Comparison of ENCODE assay signal across 12 cellular contexts in genomic region chr6:24517659-24518538, GRCh38. TPM values are rescaled to one million over a fixed set of nuclear protein-coding genes. Genes with fewer than 3 reads are reported as not detected.
DNase-seq lines count a peak whose midpoint lies in the region; ATAC-seq and TF ChIP-seq lines count a peak whose summit lies in the region.
"Had no signal": no experiment of that assay in that cellular context is flagged by ENCODE, and none has a peak within 500 bp of the region (broad histone marks: within the 10 kb centered on the region; RNA-seq: fewer than 3 reads in every experiment).

No MANE protein-coding gene starts in this region.

- no peak overlapping the region for H4K8ac ChIP-seq in IMR-90 (ENCODE audit: low read depth in 2 of 2, low read length in 2 of 2)

- TF ChIP-seq CTCF in IMR-90 (conservative IDR thresholded peaks at IDR 0.05; ENCODE audit: low read depth, low read length): no peak

- H2BK15ac ChIP-seq in IMR-90 (ENCODE audit: low read depth, low read length): no peak overlapping the region

- no peak for TF ChIP-seq RAD21 in IMR-90 (IDR thresholded peaks at IDR 0.05; ENCODE audit: low read length)

- H3K4me3 Mint-ChIP-seq in activated naive CD4-positive, alpha-beta T cell treated with anti-CD3 and anti-CD28 coated beads, Interleukin-2, amount 50 U/mL, for 24 hours: no peak overlapping the region
- no peak overlapping the region for H3K4me3 Mint-ChIP-seq in activated naive CD4-positive, alpha-beta T cell treated with anti-CD3 and anti-CD28 coated beads, Interleukin-2, amount 10 ng/mL, durations not matched to agents 7 days and 5 days
- H3K4me3 Mint-ChIP-seq in stimulated activated naive B cell treated with anti-CD40 and anti-IgM and Interleukin-4, amounts not matched to agents 10 μg/mL and 1 μg/mL and 100 μg/mL, for 72 hours: peak overlapping the region; percentile 72 to 80

- BruUV-seq in IMR-90 (replicated peaks; lab: Mats Ljungman, UMichigan): no TSS peak

- no peak overlapping the region for H2BK120ac ChIP-seq in IMR-90 (ENCODE audit: low read depth, low read length)

- 40% methylated on average over 1 of the region's 4 CpGs; no CpG with 5 or more reads in 1 of the 2 experiments for WGBS in IMR-90 (ENCODE audit: extremely low coverage in 2 of 2, insufficient read length in 1 of 2), 2 experiments

- H2BK20ac ChIP-seq in IMR-90 (ENCODE audit: low read depth, low read length): no peak overlapping the region

- no peak overlapping the region for H3K4ac ChIP-seq in IMR-90 (ENCODE audit: low read depth, low read length)

- no peaks in the 10 kb centered on the region for H3K36me3 ChIP-seq in IMR-90 (ENCODE audit: control insufficient read depth, insufficient read depth, low read length)

- dilution Hi-C loops in IMR-90 (cut with HindIII; ENCODE audit: low sequenced_read_pairs, unreplicated experiment): no loop called here

- peak overlapping the region; percentile 23 for H3K27ac Mint-ChIP-seq in activated naive CD4-positive, alpha-beta T cell treated with anti-CD3 and anti-CD28 coated beads, Interleukin-2, amount 50 U/mL, for 24 hours
- H3K27ac Mint-ChIP-seq in activated naive CD4-positive, alpha-beta T cell treated with anti-CD3 and anti-CD28 coated beads, Interleukin-2, amount 10 ng/mL, durations not matched to agents 7 days and 5 days: no peak overlapping the region
- H3K27ac Mint-ChIP-seq in stimulated activated naive B cell treated with anti-CD40 and anti-IgM and Interleukin-4, amounts not matched to agents 10 μg/mL and 1 μg/mL and 100 μg/mL, for 72 hours: peak overlapping the region; percentile 98

- H4K20me1 ChIP-seq in IMR-90 (ENCODE audit: insufficient read depth, low read length): no peaks in the 10 kb centered on the region

- no peak for TF ChIP-seq POLR2A in IMR-90 (IDR thresholded peaks at IDR 0.05; ENCODE audit: low read depth, low read length)

- CTCF ChIA-PET in activated naive CD4-positive, alpha-beta T cell treated with anti-CD3 and anti-CD28 coated beads, Interleukin-2, amount 10 ng/mL, durations not matched to agents 7 days and 5 days (lab: Charles Lee): interaction anchor here (1.0 to 1.5 kb wide), 5 partner anchors 11 to 235 kb away, joined by 3 to 4 read pairs (median 3); no protein-coding TSS in a partner anchor
- CTCF ChIA-PET in IMR-90 (lab: Yijun Ruan, JAX): interaction anchor here (0.5 to 0.6 kb wide), 2 partner anchors 31 to 656 kb away, joined by 5 to 6 read pairs; no protein-coding TSS in a partner anchor

- H3K4me2 ChIP-seq in IMR-90 (ENCODE audit: low read depth, low read length): no peak overlapping the region

- no peak overlapping the region for H3K4me3 ChIP-seq in IMR-90 (ENCODE audit: insufficient read depth, low read depth, low read length)
- H3K4me3 ChIP-seq: thoracic aorta had no signal

- H3K36me3 Mint-ChIP-seq in activated naive CD4-positive, alpha-beta T cell treated with anti-CD3 and anti-CD28 coated beads, Interleukin-2, amount 50 U/mL, for 24 hours: peaks cover 3% of the 10 kb centered on the region
- no peaks in the 10 kb centered on the region for H3K36me3 Mint-ChIP-seq in activated naive CD4-positive, alpha-beta T cell treated with anti-CD3 and anti-CD28 coated beads, Interleukin-2, amount 10 ng/mL, durations not matched to agents 7 days and 5 days
- H3K36me3 Mint-ChIP-seq in stimulated activated naive B cell treated with anti-CD40 and anti-IgM and Interleukin-4, amounts not matched to agents 10 μg/mL and 1 μg/mL and 100 μg/mL, for 72 hours: peaks cover 14 to 18% of the 10 kb centered on the region in 2 donors

- DNase-seq in activated naive CD4-positive, alpha-beta T cell treated with anti-CD3 and anti-CD28 coated beads, Interleukin-2, amount 10 ng/mL, durations not matched to agents 7 days and 5 days: no peak
- no peak for DNase-seq in IMR-90
- DNase-seq in stimulated activated naive B cell treated with anti-CD40 and anti-IgM and Interleukin-4, amounts not matched to agents 10 μg/mL and 1 μg/mL and 100 μg/mL, for 72 hours: peak; percentile 42
- no peak for DNase-seq in GM03348 (ENCODE audit: low spot score)
- no peak for DNase-seq in HuH-7 (ENCODE audit: low spot score)
- no peak for DNase-seq in RKO (ENCODE audit: low spot score)
- DNase-seq: C1 segment of cervical spinal cord, SHP77 treated with DMSO at 0.1 percent for 48 hours had no signal

- H3K18ac ChIP-seq in IMR-90 (ENCODE audit: low read depth, low read length): no peak overlapping the region

- H3K9me3 Mint-ChIP-seq in activated naive CD4-positive, alpha-beta T cell treated with anti-CD3 and anti-CD28 coated beads, Interleukin-2, amount 50 U/mL, for 24 hours: no peaks in the 10 kb centered on the region
- H3K9me3 Mint-ChIP-seq in activated naive CD4-positive, alpha-beta T cell treated with anti-CD3 and anti-CD28 coated beads, Interleukin-2, amount 10 ng/mL, durations not matched to agents 7 days and 5 days: no peaks in the 10 kb centered on the region
- no peaks in the 10 kb centered on the region for H3K9me3 Mint-ChIP-seq in stimulated activated naive B cell treated with anti-CD40 and anti-IgM and Interleukin-4, amounts not matched to agents 10 μg/mL and 1 μg/mL and 100 μg/mL, for 72 hours

- H3K4me1 ChIP-seq in IMR-90 (ENCODE audit: control insufficient read depth, insufficient read depth, low read length): no peaks in the 10 kb centered on the region

- peaks cover 4% of the 10 kb centered on the region for H3K4me1 Mint-ChIP-seq in activated naive CD4-positive, alpha-beta T cell treated with anti-CD3 and anti-CD28 coated beads, Interleukin-2, amount 50 U/mL, for 24 hours
- H3K4me1 Mint-ChIP-seq in activated naive CD4-positive, alpha-beta T cell treated with anti-CD3 and anti-CD28 coated beads, Interleukin-2, amount 10 ng/mL, durations not matched to agents 7 days and 5 days: no peaks in the 10 kb centered on the region
- peaks cover 22 to 44% of the 10 kb centered on the region in 2 donors for H3K4me1 Mint-ChIP-seq in stimulated activated naive B cell treated with anti-CD40 and anti-IgM and Interleukin-4, amounts not matched to agents 10 μg/mL and 1 μg/mL and 100 μg/mL, for 72 hours

- no peak overlapping the region for H2AFZ ChIP-seq in IMR-90 (replicated peaks; ENCODE audit: low read length, poor library complexity)

- H3K9me1 ChIP-seq in IMR-90 (ENCODE audit: insufficient read depth, low read length): peaks cover 7% of the 10 kb centered on the region; the same call in 1 of the 2 replicates

- no peak overlapping the region for H3K56ac ChIP-seq in IMR-90 (ENCODE audit: extremely low read depth, insufficient read depth, low read length)

- POLR2A ChIA-PET in IMR-90 (lab: Charles Lee; ENCODE audit: unreplicated experiment): no interaction called here

- H2BK5ac ChIP-seq in IMR-90 (ENCODE audit: low read depth, low read length, poor library complexity, severe bottlenecking): no peak overlapping the region

- no peaks in the 10 kb centered on the region for H3K79me1 ChIP-seq in IMR-90 (ENCODE audit: low read depth in 1 of 2, low read length in 2 of 2)

- ATAC-seq in HG02588 (IDR thresholded peaks at IDR 0.05; ENCODE audit: unreplicated experiment): peak; percentile 73
- no peak for ATAC-seq in IMR-90 (ENCODE audit: low read depth)
- peak; percentile 86 to 91 for ATAC-seq in stimulated activated naive B cell treated with anti-CD40 and anti-IgM and Interleukin-4, amounts not matched to agents 10 μg/mL and 1 μg/mL and 100 μg/mL, for 72 hours (replicated peaks)

- no peak overlapping the region for H3K23ac ChIP-seq in IMR-90 (ENCODE audit: low read depth, low read length)

- H4K91ac ChIP-seq in IMR-90 (ENCODE audit: insufficient read depth, low read depth, low read length): no peak overlapping the region

- in situ Hi-C loops in IMR-90 (cut with MboI; ENCODE audit: low sequenced_read_pairs): no loop called here

- no peak overlapping the region for H4K5ac ChIP-seq in IMR-90 (ENCODE audit: low read depth, low read length)

- H3K27ac ChIP-seq in IMR-90 (ENCODE audit: insufficient read depth, low read length): no peak overlapping the region
- H3K27ac ChIP-seq: thoracic aorta had no signal

- H3K14ac ChIP-seq in IMR-90 (replicated peaks; ENCODE audit: low read depth, low read length): no peak overlapping the region

- no peaks in the 10 kb centered on the region for H3K27me3 Mint-ChIP-seq in activated naive CD4-positive, alpha-beta T cell treated with anti-CD3 and anti-CD28 coated beads, Interleukin-2, amount 50 U/mL, for 24 hours
- H3K27me3 Mint-ChIP-seq in activated naive CD4-positive, alpha-beta T cell treated with anti-CD3 and anti-CD28 coated beads, Interleukin-2, amount 10 ng/mL, durations not matched to agents 7 days and 5 days: no peaks in the 10 kb centered on the region
- no peaks in the 10 kb centered on the region for H3K27me3 Mint-ChIP-seq in stimulated activated naive B cell treated with anti-CD40 and anti-IgM and Interleukin-4, amounts not matched to agents 10 μg/mL and 1 μg/mL and 100 μg/mL, for 72 hours

- no peaks in the 10 kb centered on the region for H3K9me3 ChIP-seq in IMR-90 (ENCODE audit: control insufficient read depth, insufficient read depth, low read length)
- H3K9me3 ChIP-seq: thoracic aorta had no signal

- peak overlapping the region; percentile 55 for H2AK9ac ChIP-seq in IMR-90 (replicated peaks; ENCODE audit: low read depth, low read length, poor library complexity)

- intact Hi-C loops in IMR-90 (cut with micrococcal nuclease): no loop called here

- no peak overlapping the region for H2AK5ac ChIP-seq in IMR-90 (ENCODE audit: low read depth, low read length)

- H3K9ac ChIP-seq in IMR-90 (ENCODE audit: low read depth, low read length): no peak overlapping the region

- H3K27me3 ChIP-seq in IMR-90 (ENCODE audit: control insufficient read depth, insufficient read depth, low read length): peaks cover 2% of the 10 kb centered on the region; the same call in 1 of the 2 replicates

TF ChIP-seq in IMR-90, 13 proteins besides CTCF, POLR2A, EP300 and RAD21 (continues in another document):
- TF ChIP-seq MAZ (IDR thresholded peaks at IDR 0.05; ENCODE audit: borderline replicate concordance, low read depth, low read length) (no peak), ELK1 (IDR thresholded peaks at IDR 0.05; ENCODE audit: borderline replicate concordance, low read depth, low read length) (no peak)

RNA-seq across cellular contexts. Expression of gene ALDH5A1, which starts 23.1 kb away (rescaled TPM):
- 0.28 and 0.36 TPM in 2 replicates for total RNA-seq in IMR-90 (2012; rRNA removed)
- 0.46 and 0.48 TPM in 2 replicates for polyA plus RNA-seq in IMR-90 (2012; rRNA removed)
- 0.13 and 0.26 TPM in 2 replicates for polyA plus RNA-seq in IMR-90 (2012; cell fraction: cytosol; rRNA removed)
- polyA plus RNA-seq in IMR-90 (2012; cell fraction: nucleus; rRNA removed; ENCODE audit: low replicate concordance): 0.25 and 0.45 TPM in 2 replicates

RNA-seq across cellular contexts. Expression of gene GPLD1, which starts 28.5 kb away (rescaled TPM):
- 0.18 and 0.28 TPM in 2 replicates for total RNA-seq in IMR-90 (2012; rRNA removed)
- polyA plus RNA-seq in IMR-90 (2012; rRNA removed): 0.05 and 0.11 TPM in 2 replicates
- 0.05 and 0.21 TPM in 2 replicates for polyA plus RNA-seq in IMR-90 (2012; cell fraction: cytosol; rRNA removed)
- 0.11 and 0.12 TPM in 2 replicates for polyA plus RNA-seq in IMR-90 (2012; cell fraction: nucleus; rRNA removed; ENCODE audit: low replicate concordance)
- total RNA-seq: pulmonary artery endothelial cell had no signal

Comparison
In these comparisons a context has a peak if more than half of its experiments do, and no peak if none do; other contexts are left out.
1. H3K4me3 Mint-ChIP-seq: peak in stimulated activated naive B cell treated with anti-CD40 and anti-IgM and Interleukin-4, amounts not matched to agents 10 μg/mL and 1 μg/mL and 100 μg/mL, for 72 hours (2 of 2); none in activated naive CD4-positive, alpha-beta T cell treated with anti-CD3 and anti-CD28 coated beads, Interleukin-2, amount 50 U/mL, for 24 hours (single experiment) and activated naive CD4-positive, alpha-beta T cell treated with anti-CD3 and anti-CD28 coated beads, Interleukin-2, amount 10 ng/mL, durations not matched to agents 7 days and 5 days (single experiment).